ENCODE assay signal across 12 cellular contexts in the genomic region with DNA sequence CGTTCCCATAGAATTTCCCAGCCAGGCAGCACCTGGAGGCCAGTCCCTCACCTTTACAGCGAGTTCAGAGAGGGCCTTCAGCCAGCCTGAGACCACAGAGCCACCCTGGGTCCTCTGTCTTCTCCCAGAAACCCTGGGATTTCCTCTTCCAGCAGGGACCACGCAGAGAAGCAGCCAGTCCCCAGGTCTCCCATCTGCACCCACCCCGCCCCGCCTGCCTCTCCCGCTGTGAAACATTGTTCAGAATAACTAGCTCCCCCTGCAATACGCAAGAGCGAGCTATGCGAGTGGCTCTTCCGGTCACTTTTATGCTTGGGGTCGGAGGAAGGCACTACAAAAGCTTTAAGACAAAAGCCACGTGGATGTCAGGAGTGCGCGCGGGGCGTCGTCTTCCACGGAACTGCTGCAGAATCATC.
DNase-seq lines count a peak whose midpoint lies in the region; ATAC-seq and TF ChIP-seq lines count a peak whose summit lies in the region.
"Had no signal": no experiment of that assay in that cellular context is flagged by ENCODE, and none has a peak within 500 bp of the region (broad histone marks: within the 10 kb centered on the region; RNA-seq: fewer than 3 reads in every experiment).

No MANE protein-coding gene starts in this region.

- H3K27me3 ChIP-seq in H7 (ENCODE audit: control insufficient read depth, insufficient read depth, low read length): peaks cover 5% of the 10 kb centered on the region; the same call in 1 of the 2 replicates
- no peaks in the 10 kb centered on the region for H3K27me3 ChIP-seq in OCI-LY3 (ENCODE audit: low read depth, low read length)
- H3K27me3 ChIP-seq in hepatocyte: no peaks in the 10 kb centered on the region

- DNase-seq in H7: peak; percentile 69
- no peak for DNase-seq in hepatocyte (ENCODE audit: low spot score)
- DNase-seq in posterior vena cava (ENCODE audit: low spot score): peak; percentile 58
- no peak for DNase-seq in putamen (ENCODE audit: low spot score)
- no peak for DNase-seq in stimulated activated CD4-positive, alpha-beta T cell treated with anti-CD3 and anti-CD28 coated beads, Interleukin-4, amount 100 ng/mL, for 4 hours
- DNase-seq: effector CD4-positive, alpha-beta T cell; GF-D8; NCI-H446 treated with DMSO at 0.1 percent for 48 hours had no signal

- H3K9me3 ChIP-seq in OCI-LY3 (ENCODE audit: insufficient read depth, low read length) (no peaks in the 10 kb centered on the region), hepatocyte (ENCODE audit: low read depth) (no peaks in the 10 kb centered on the region)
- H3K9me3 ChIP-seq: HAP-1 had no signal

- peak overlapping the region; percentile 82 for H3K4me2 ChIP-seq in OCI-LY3 (ENCODE audit: low read length)
- peak overlapping the region; percentile 64 for H3K4me2 ChIP-seq in hepatocyte

- H3K9me2 ChIP-seq in hepatocyte (replicated peaks; ENCODE audit: insufficient read depth): no peaks in the 10 kb centered on the region

- no peaks in the 10 kb centered on the region for H3K36me3 ChIP-seq in H7 (replicated peaks; ENCODE audit: control insufficient read depth, insufficient read depth, low read length)
- no peaks in the 10 kb centered on the region for H3K36me3 ChIP-seq in OCI-LY3 (replicated peaks; ENCODE audit: low read depth, low read length)
- no peaks in the 10 kb centered on the region for H3K36me3 ChIP-seq in hepatocyte (replicated peaks; ENCODE audit: insufficient read depth, low read depth)
- H3K36me3 ChIP-seq: cardiac muscle cell, HAP-1 had no signal

- TF ChIP-seq CTCF in OCI-LY3 (IDR thresholded peaks at IDR 0.05; ENCODE audit: low read depth, low read length) (no peak), hepatocyte (IDR thresholded peaks at IDR 0.05; ENCODE audit: poor library complexity) (no peak)

- WGBS in hepatocyte (ENCODE audit: low lambda C conversion rate, missing lambda C conversion rate): 80% methylated on average over 18 of the region's 18 CpGs

- no peaks in the 10 kb centered on the region for H3K79me2 ChIP-seq in OCI-LY3 (ENCODE audit: low read length)
- H3K79me2 ChIP-seq in hepatocyte: no peaks in the 10 kb centered on the region

- intact Hi-C loops in posterior vena cava (cut with DNase I): loop anchor here (5.0 to 10.0 kb wide), 2 partner anchors 412 to 415 kb away; no protein-coding TSS in a partner anchor

- no peaks in the 10 kb centered on the region for H4K20me1 ChIP-seq in OCI-LY3 (ENCODE audit: insufficient read depth, low read length)
- H4K20me1 ChIP-seq in hepatocyte (ENCODE audit: insufficient read depth, poor library complexity, severe bottlenecking): no peaks in the 10 kb centered on the region

- no peak overlapping the region for H3K27ac ChIP-seq in OCI-LY3 (ENCODE audit: low read length)
- H3K27ac ChIP-seq in hepatocyte: no peak overlapping the region
- H3K27ac ChIP-seq: cardiac muscle cell had no signal

- peak overlapping the region; percentile 41; the same call in 1 of the 2 replicates for H3K9ac ChIP-seq in OCI-LY3 (ENCODE audit: low read length)

- H2AFZ ChIP-seq in OCI-LY3 (ENCODE audit: low read depth, low read length) (peak overlapping the region; percentile 83), hepatocyte (no peak overlapping the region)

- H3K4me3 ChIP-seq in H7 (ENCODE audit: insufficient read depth, low read depth, low read length): no peak overlapping the region
- peak overlapping the region; percentile 56 for H3K4me3 ChIP-seq in OCI-LY3 (ENCODE audit: low read length)
- no peak overlapping the region for H3K4me3 ChIP-seq in hepatocyte
- H3K4me3 ChIP-seq: cardiac muscle cell had no signal

- ATAC-seq in GM19328 (IDR thresholded peaks at IDR 0.05; ENCODE audit: unreplicated experiment): no peak

- H3K4me1 ChIP-seq in OCI-LY3 (ENCODE audit: low read length) (peaks cover 3% of the 10 kb centered on the region; the same call in 1 of the 2 replicates), hepatocyte (ENCODE audit: insufficient read depth) (peaks cover 4% of the 10 kb centered on the region)
- H3K4me1 ChIP-seq: HAP-1 had no signal

Comparison
In these comparisons a context has a peak if more than half of its experiments do, and no peak if none do; other contexts are left out.
1. DNase-seq: peak in H7 (single experiment) and posterior vena cava (single experiment); none in hepatocyte (single experiment), putamen (single experiment) and stimulated activated CD4-positive, alpha-beta T cell treated with anti-CD3 and anti-CD28 coated beads, Interleukin-4, amount 100 ng/mL, for 4 hours (0 of 2).